In the genomic region with DNA sequence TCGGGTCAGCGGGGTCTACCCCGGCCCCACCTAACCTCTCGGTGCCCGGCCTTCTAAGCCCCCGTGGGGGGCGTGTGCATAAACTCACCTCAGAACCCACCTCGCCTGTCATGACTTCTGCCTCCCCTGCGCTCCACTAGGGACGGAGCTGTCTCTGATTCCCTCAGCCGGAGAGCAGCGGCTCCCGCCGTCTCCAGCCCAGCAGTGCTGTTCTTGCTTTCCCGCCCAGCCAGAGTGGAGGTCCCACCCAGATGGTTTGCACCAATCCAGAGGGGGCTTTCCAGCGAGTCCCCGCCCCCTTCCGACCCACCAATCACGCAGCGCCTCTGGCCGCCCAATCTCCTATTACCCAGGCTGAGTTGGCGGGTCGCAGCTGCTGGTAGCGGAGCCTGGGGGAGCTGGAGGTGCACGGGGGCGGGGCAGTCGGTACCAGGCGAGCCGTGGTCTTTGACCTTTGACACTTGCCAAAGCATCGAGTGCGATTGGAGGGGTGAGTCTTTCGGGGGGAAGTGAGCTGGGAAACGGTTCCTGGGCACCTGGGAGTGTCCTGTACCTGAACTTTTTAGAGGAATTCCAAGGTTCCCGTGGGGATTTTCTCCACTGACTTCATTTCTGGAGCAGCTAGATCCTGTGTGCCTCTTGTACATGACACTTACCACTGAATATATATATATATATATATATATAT, we compare ENCODE assay signal across 1 cellular context.
TF ChIP-seq lines count a peak whose summit lies in the region.

A gene (minus strand): TSS at position 220 of the 688 bp plus-strand sequence. CDS start 108 bp downstream, at position 112.

TF ChIP-seq in HepG2, 621 proteins besides CTCF, POLR2A, EP300 and RAD21 (continued from another document and continues in another):
- TF ChIP-seq, protein P1, sequence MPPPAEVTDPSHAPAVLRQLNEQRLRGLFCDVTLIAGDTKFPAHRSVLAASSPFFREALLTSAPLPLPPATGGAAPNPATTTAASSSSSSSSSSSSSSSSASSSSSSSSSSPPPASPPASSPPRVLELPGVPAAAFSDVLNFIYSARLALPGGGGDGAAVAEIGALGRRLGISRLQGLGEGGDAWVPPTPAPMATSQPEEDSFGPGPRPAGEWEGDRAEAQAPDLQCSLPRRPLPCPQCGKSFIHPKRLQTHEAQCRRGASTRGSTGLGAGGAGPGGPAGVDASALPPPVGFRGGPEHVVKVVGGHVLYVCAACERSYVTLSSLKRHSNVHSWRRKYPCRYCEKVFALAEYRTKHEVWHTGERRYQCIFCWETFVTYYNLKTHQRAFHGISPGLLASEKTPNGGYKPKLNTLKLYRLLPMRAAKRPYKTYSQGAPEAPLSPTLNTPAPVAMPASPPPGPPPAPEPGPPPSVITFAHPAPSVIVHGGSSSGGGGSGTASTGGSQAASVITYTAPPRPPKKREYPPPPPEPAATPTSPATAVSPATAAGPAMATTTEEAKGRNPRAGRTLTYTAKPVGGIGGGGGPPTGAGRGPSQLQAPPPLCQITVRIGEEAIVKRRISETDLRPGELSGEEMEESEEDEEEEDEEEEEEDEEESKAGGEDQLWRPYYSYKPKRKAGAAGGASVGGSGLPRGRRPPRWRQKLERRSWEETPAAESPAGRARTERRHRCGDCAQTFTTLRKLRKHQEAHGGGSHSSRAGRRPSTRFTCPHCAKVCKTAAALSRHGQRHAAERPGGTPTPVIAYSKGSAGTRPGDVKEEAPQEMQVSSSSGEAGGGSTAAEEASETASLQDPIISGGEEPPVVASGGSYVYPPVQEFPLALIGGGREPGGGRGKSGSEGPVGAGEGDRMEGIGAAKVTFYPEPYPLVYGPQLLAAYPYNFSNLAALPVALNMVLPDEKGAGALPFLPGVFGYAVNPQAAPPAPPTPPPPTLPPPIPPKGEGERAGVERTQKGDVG (CRISPR knock-in tag; IDR thresholded peaks at IDR 0.05; ENCODE audit: borderline replicate concordance), result no peak
- TF ChIP-seq, protein P2, sequence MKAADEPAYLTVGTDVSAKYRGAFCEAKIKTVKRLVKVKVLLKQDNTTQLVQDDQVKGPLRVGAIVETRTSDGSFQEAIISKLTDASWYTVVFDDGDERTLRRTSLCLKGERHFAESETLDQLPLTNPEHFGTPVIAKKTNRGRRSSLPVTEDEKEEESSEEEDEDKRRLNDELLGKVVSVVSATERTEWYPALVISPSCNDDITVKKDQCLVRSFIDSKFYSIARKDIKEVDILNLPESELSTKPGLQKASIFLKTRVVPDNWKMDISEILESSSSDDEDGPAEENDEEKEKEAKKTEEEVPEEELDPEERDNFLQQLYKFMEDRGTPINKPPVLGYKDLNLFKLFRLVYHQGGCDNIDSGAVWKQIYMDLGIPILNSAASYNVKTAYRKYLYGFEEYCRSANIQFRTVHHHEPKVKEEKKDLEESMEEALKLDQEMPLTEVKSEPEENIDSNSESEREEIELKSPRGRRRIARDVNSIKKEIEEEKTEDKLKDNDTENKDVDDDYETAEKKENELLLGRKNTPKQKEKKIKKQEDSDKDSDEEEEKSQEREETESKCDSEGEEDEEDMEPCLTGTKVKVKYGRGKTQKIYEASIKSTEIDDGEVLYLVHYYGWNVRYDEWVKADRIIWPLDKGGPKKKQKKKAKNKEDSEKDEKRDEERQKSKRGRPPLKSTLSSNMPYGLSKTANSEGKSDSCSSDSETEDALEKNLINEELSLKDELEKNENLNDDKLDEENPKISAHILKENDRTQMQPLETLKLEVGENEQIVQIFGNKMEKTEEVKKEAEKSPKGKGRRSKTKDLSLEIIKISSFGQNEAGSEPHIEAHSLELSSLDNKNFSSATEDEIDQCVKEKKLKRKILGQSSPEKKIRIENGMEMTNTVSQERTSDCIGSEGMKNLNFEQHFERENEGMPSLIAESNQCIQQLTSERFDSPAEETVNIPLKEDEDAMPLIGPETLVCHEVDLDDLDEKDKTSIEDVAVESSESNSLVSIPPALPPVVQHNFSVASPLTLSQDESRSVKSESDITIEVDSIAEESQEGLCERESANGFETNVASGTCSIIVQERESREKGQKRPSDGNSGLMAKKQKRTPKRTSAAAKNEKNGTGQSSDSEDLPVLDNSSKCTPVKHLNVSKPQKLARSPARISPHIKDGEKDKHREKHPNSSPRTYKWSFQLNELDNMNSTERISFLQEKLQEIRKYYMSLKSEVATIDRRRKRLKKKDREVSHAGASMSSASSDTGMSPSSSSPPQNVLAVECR (CRISPR knock-in tag; IDR thresholded peaks at IDR 0.05; ENCODE audit: borderline replicate concordance), result peak; percentile 99
- no peak for TF ChIP-seq FIP1L1 (IDR thresholded peaks at IDR 0.05; ENCODE audit: borderline replicate concordance, insufficient read depth, low read depth, low read length)
- TF ChIP-seq, protein P3, sequence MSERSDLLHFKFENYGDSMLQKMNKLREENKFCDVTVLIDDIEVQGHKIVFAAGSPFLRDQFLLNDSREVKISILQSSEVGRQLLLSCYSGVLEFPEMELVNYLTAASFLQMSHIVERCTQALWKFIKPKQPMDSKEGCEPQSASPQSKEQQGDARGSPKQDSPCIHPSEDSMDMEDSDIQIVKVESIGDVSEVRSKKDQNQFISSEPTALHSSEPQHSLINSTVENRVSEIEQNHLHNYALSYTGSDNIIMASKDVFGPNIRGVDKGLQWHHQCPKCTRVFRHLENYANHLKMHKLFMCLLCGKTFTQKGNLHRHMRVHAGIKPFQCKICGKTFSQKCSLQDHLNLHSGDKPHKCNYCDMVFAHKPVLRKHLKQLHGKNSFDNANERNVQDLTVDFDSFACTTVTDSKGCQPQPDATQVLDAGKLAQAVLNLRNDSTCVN (CRISPR knock-in tag; IDR thresholded peaks at IDR 0.05; ENCODE audit: borderline replicate concordance), result 0 out of 2 replicates have a peak, but pooled peaks have one; percentile 33
- TF ChIP-seq, protein P4, sequence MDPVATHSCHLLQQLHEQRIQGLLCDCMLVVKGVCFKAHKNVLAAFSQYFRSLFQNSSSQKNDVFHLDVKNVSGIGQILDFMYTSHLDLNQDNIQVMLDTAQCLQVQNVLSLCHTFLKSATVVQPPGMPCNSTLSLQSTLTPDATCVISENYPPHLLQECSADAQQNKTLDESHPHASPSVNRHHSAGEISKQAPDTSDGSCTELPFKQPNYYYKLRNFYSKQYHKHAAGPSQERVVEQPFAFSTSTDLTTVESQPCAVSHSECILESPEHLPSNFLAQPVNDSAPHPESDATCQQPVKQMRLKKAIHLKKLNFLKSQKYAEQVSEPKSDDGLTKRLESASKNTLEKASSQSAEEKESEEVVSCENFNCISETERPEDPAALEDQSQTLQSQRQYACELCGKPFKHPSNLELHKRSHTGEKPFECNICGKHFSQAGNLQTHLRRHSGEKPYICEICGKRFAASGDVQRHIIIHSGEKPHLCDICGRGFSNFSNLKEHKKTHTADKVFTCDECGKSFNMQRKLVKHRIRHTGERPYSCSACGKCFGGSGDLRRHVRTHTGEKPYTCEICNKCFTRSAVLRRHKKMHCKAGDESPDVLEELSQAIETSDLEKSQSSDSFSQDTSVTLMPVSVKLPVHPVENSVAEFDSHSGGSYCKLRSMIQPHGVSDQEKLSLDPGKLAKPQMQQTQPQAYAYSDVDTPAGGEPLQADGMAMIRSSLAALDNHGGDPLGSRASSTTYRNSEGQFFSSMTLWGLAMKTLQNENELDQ (CRISPR knock-in tag; IDR thresholded peaks at IDR 0.05; ENCODE audit: borderline replicate concordance), result no peak
- TF ChIP-seq NR2C2 (CRISPR knock-in tag; IDR thresholded peaks at IDR 0.05; ENCODE audit: borderline replicate concordance), result peak; percentile 95
- TF ChIP-seq ZNF296 (CRISPR knock-in tag; conservative IDR thresholded peaks at IDR 0.05), result no peak
- TF ChIP-seq, protein P5, sequence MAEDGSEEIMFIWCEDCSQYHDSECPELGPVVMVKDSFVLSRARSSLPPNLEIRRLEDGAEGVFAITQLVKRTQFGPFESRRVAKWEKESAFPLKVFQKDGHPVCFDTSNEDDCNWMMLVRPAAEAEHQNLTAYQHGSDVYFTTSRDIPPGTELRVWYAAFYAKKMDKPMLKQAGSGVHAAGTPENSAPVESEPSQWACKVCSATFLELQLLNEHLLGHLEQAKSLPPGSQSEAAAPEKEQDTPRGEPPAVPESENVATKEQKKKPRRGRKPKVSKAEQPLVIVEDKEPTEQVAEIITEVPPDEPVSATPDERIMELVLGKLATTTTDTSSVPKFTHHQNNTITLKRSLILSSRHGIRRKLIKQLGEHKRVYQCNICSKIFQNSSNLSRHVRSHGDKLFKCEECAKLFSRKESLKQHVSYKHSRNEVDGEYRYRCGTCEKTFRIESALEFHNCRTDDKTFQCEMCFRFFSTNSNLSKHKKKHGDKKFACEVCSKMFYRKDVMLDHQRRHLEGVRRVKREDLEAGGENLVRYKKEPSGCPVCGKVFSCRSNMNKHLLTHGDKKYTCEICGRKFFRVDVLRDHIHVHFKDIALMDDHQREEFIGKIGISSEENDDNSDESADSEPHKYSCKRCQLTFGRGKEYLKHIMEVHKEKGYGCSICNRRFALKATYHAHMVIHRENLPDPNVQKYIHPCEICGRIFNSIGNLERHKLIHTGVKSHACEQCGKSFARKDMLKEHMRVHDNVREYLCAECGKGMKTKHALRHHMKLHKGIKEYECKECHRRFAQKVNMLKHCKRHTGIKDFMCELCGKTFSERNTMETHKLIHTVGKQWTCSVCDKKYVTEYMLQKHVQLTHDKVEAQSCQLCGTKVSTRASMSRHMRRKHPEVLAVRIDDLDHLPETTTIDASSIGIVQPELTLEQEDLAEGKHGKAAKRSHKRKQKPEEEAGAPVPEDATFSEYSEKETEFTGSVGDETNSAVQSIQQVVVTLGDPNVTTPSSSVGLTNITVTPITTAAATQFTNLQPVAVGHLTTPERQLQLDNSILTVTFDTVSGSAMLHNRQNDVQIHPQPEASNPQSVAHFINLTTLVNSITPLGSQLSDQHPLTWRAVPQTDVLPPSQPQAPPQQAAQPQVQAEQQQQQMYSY (CRISPR knock-in tag; IDR thresholded peaks at IDR 0.05), result peak; percentile 68; the same call in 1 of the 2 replicates
- TF ChIP-seq MED13 (CRISPR knock-in tag; IDR thresholded peaks at IDR 0.05), result no peak
- no peak for TF ChIP-seq AHR (CRISPR knock-in tag; IDR thresholded peaks at IDR 0.05)
- no peak for TF ChIP-seq CBX1 (IDR thresholded peaks at IDR 0.05; ENCODE audit: low read depth)
- TF ChIP-seq ZNF205 (CRISPR knock-in tag; IDR thresholded peaks at IDR 0.05), result no peak
- no peak for TF ChIP-seq HNRNPLL (IDR thresholded peaks at IDR 0.05; ENCODE audit: low read depth, low read length, poor library complexity, severe bottlenecking)
- TF ChIP-seq, protein P6, sequence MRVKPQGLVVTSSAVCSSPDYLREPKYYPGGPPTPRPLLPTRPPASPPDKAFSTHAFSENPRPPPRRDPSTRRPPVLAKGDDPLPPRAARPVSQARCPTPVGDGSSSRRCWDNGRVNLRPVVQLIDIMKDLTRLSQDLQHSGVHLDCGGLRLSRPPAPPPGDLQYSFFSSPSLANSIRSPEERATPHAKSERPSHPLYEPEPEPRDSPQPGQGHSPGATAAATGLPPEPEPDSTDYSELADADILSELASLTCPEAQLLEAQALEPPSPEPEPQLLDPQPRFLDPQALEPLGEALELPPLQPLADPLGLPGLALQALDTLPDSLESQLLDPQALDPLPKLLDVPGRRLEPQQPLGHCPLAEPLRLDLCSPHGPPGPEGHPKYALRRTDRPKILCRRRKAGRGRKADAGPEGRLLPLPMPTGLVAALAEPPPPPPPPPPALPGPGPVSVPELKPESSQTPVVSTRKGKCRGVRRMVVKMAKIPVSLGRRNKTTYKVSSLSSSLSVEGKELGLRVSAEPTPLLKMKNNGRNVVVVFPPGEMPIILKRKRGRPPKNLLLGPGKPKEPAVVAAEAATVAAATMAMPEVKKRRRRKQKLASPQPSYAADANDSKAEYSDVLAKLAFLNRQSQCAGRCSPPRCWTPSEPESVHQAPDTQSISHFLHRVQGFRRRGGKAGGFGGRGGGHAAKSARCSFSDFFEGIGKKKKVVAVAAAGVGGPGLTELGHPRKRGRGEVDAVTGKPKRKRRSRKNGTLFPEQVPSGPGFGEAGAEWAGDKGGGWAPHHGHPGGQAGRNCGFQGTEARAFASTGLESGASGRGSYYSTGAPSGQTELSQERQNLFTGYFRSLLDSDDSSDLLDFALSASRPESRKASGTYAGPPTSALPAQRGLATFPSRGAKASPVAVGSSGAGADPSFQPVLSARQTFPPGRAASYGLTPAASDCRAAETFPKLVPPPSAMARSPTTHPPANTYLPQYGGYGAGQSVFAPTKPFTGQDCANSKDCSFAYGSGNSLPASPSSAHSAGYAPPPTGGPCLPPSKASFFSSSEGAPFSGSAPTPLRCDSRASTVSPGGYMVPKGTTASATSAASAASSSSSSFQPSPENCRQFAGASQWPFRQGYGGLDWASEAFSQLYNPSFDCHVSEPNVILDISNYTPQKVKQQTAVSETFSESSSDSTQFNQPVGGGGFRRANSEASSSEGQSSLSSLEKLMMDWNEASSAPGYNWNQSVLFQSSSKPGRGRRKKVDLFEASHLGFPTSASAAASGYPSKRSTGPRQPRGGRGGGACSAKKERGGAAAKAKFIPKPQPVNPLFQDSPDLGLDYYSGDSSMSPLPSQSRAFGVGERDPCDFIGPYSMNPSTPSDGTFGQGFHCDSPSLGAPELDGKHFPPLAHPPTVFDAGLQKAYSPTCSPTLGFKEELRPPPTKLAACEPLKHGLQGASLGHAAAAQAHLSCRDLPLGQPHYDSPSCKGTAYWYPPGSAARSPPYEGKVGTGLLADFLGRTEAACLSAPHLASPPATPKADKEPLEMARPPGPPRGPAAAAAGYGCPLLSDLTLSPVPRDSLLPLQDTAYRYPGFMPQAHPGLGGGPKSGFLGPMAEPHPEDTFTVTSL (CRISPR knock-in tag; IDR thresholded peaks at IDR 0.05; ENCODE audit: borderline replicate concordance), result no peak
- no peak for TF ChIP-seq ZNF207 (IDR thresholded peaks at IDR 0.05; ENCODE audit: borderline replicate concordance)
- TF ChIP-seq NFYB (CRISPR knock-in tag; IDR thresholded peaks at IDR 0.05), result peak; percentile 82
- TF ChIP-seq, protein P7, sequence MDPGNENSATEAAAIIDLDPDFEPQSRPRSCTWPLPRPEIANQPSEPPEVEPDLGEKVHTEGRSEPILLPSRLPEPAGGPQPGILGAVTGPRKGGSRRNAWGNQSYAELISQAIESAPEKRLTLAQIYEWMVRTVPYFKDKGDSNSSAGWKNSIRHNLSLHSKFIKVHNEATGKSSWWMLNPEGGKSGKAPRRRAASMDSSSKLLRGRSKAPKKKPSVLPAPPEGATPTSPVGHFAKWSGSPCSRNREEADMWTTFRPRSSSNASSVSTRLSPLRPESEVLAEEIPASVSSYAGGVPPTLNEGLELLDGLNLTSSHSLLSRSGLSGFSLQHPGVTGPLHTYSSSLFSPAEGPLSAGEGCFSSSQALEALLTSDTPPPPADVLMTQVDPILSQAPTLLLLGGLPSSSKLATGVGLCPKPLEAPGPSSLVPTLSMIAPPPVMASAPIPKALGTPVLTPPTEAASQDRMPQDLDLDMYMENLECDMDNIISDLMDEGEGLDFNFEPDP (CRISPR knock-in tag; conservative IDR thresholded peaks at IDR 0.05), result no peak
- TF ChIP-seq HOXA9 (CRISPR knock-in tag; IDR thresholded peaks at IDR 0.05; ENCODE audit: borderline replicate concordance), result no peak
